14 cellular contexts compared by ENCODE assay signal in the genomic region with DNA sequence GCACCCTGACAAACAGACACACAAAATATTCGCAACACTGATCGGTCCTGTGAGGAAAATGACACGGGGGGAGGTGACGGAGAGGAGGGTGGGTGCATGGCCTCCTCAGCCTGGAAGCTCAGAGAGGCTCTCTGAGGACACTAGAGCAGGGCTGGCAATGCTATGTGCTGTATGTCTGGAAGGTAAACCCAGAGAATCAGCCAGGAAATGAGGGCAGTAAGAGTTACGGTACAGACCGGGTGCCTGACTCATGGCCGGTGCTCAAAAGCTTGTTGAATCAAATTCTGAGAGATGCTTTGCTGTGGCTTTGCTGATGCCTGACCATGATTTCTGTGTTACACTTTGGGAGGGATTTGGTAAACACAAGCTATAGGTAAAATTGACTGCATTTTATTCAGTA.
DNase-seq lines count a peak whose midpoint lies in the region; ATAC-seq and TF ChIP-seq lines count a peak whose summit lies in the region.
"Had no signal": no experiment of that assay in that cellular context is flagged by ENCODE, and none has a peak within 500 bp of the region (broad histone marks: within the 10 kb centered on the region; RNA-seq: fewer than 3 reads in every experiment).

No MANE protein-coding gene starts in this region.

- peaks cover 4% of the 10 kb centered on the region for H3K9me3 ChIP-seq in trophoblast cell (ENCODE audit: insufficient read depth, low read depth, low read length)

- H3K4me2 ChIP-seq in trophoblast cell (ENCODE audit: low read length), result no peak overlapping the region

- H3K79me1 ChIP-seq in trophoblast cell (ENCODE audit: low read length), result no peaks in the 10 kb centered on the region

- no peak overlapping the region for H2BK12ac ChIP-seq in trophoblast cell (ENCODE audit: low read length)

- H2BK5ac ChIP-seq in trophoblast cell (ENCODE audit: low read depth, low read length, poor library complexity), result no peak overlapping the region

- H3K4ac ChIP-seq in trophoblast cell (ENCODE audit: low read depth, low read length), result no peak overlapping the region

- peaks cover 8% of the 10 kb centered on the region for H3K27me3 Mint-ChIP-seq in endothelial cell (ENCODE audit: unreplicated experiment)
- H3K27me3 Mint-ChIP-seq: B cell; CD4-positive, alpha-beta T cell had no signal

- peak overlapping the region; percentile 53 for H3K9ac ChIP-seq in trophoblast cell (ENCODE audit: low read length)

- H4K12ac ChIP-seq in trophoblast cell (ENCODE audit: low read depth, low read length), result no peak overlapping the region

- H3K36me3 Mint-ChIP-seq in endothelial cell (ENCODE audit: low read depth, unreplicated experiment), result peaks cover 71% of the 10 kb centered on the region

- no peaks in the 10 kb centered on the region for H3K9me3 Mint-ChIP-seq in endothelial cell (ENCODE audit: unreplicated experiment)
- H3K9me3 Mint-ChIP-seq: HFFc6 had no signal

- peak overlapping the region; percentile 21 for H3K23ac ChIP-seq in trophoblast cell (ENCODE audit: low read length)

- H3K14ac ChIP-seq in trophoblast cell (ENCODE audit: low read length), result no peak overlapping the region

- H3K4me3 ChIP-seq in choroid plexus epithelial cell (ENCODE audit: low read depth, low read length), result no peak overlapping the region
- no peak overlapping the region for H3K4me3 ChIP-seq in trophoblast cell (ENCODE audit: low read depth, low read length)

- intact Hi-C loops in Right ventricle myocardium superior (cut with DNase I), result no loop called here

- no peak for ATAC-seq in GM18519 (IDR thresholded peaks at IDR 0.05; ENCODE audit: low FRiP score, unreplicated experiment)
- no peak for ATAC-seq in Right ventricle myocardium superior (ENCODE audit: poor library complexity)
- ATAC-seq in HG03571 (IDR thresholded peaks at IDR 0.05; ENCODE audit: unreplicated experiment), result no peak

- H2AFZ ChIP-seq in trophoblast cell (ENCODE audit: insufficient read depth, low read length, poor library complexity), result no peak overlapping the region

- DNase-seq in choroid plexus epithelial cell (ENCODE audit: low read depth) (peak; percentile 11), endothelial cell (ENCODE audit: low spot score) (no peak), islet precursor cell (peak; percentile 38), trophoblast cell (peak; percentile 21 to 48), Right ventricle myocardium superior (no peak)
- DNase-seq: C1 segment of cervical spinal cord; Calu3; CD4-positive, alpha-beta T cell; DMS 273 treated with DMSO at 0.1 percent for 48 hours; HCEC 1CT; HFFc6 had no signal

- no peaks in the 10 kb centered on the region for H3K27me3 ChIP-seq in trophoblast cell (ENCODE audit: insufficient read depth, low read length)

- no peak overlapping the region for H4K91ac ChIP-seq in trophoblast cell (ENCODE audit: low read depth, low read length)

- H4K8ac ChIP-seq in trophoblast cell (ENCODE audit: low read depth, low read length), result no peak overlapping the region

- TF ChIP-seq CTCF in choroid plexus epithelial cell (conservative IDR thresholded peaks at IDR 0.05; ENCODE audit: low read depth, low read length) (no peak), endothelial cell (IDR thresholded peaks at IDR 0.05; ENCODE audit: unreplicated experiment) (no peak)

- no CpG with 5 or more reads among the region's 7 CpGs for WGBS in trophoblast cell (ENCODE audit: extremely low coverage, insufficient coverage, insufficient read length)

- no peaks in the 10 kb centered on the region for H3K79me2 ChIP-seq in trophoblast cell (ENCODE audit: control insufficient read depth, insufficient read depth, low read length, poor library complexity)

- H3K4me1 ChIP-seq in trophoblast cell (ENCODE audit: control insufficient read depth in 1 of 2, insufficient read depth in 2 of 2, low read length in 2 of 2), result peaks cover 2 to 4% of the 10 kb centered on the region in 2 experiments

- H2BK120ac ChIP-seq in trophoblast cell (ENCODE audit: insufficient read depth, low read length, poor library complexity), result no peak overlapping the region

- H3K4me1 Mint-ChIP-seq in endothelial cell (ENCODE audit: unreplicated experiment), result peaks cover 39% of the 10 kb centered on the region
- H3K4me1 Mint-ChIP-seq: B cell had no signal

- H3K27ac ChIP-seq in trophoblast cell (ENCODE audit: low read depth, low read length), result no peak overlapping the region

- H3K4me3 Mint-ChIP-seq in endothelial cell (ENCODE audit: unreplicated experiment), result peak overlapping the region; percentile 31
- H3K4me3 Mint-ChIP-seq: B cell; CD4-positive, alpha-beta T cell; HFFc6 had no signal

- H3K27ac Mint-ChIP-seq in endothelial cell (ENCODE audit: unreplicated experiment), result peak overlapping the region; percentile 73
- H3K27ac Mint-ChIP-seq: B cell; CD4-positive, alpha-beta T cell; HFFc6 had no signal

- no peak overlapping the region for H3K18ac ChIP-seq in trophoblast cell (ENCODE audit: low read length)

- no peak overlapping the region for H2AK5ac ChIP-seq in trophoblast cell (ENCODE audit: low read length)

- peaks cover 25 to 55% of the 10 kb centered on the region in 2 experiments for H3K36me3 ChIP-seq in trophoblast cell (ENCODE audit: control insufficient read depth in 1 of 2, insufficient read depth in 2 of 2, low read length in 2 of 2)

Comparison
In these comparisons a context has a peak if more than half of its experiments do, and no peak if none do; other contexts are left out.
1. DNase-seq: peak in choroid plexus epithelial cell (single experiment), islet precursor cell (single experiment) and trophoblast cell (2 of 2); none in endothelial cell (single experiment) and Right ventricle myocardium superior (single experiment).